In the genomic region with DNA sequence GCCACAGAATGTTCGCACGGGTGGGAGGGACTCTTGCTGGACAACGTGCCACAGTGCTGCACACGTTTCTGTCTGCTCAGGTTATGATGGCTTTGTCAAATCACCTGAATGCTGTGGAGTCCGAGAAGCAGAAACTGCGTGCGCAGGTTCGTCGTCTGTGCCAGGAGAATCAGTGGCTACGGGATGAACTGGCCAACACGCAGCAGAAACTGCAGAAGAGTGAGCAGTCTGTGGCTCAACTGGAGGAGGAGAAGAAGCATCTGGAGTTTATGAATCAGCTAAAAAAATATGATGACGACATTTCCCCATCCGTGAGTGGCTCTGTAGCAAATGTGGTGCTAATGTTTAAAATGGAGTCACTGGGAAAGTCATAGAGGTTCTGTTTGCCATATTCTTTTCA, we compare ENCODE assay signal across 14 cellular contexts. TPM values are rescaled to one million over a fixed set of nuclear protein-coding genes. Genes with fewer than 3 reads are reported as not detected.
DNase-seq lines count a peak whose midpoint lies in the region; ATAC-seq, FAIRE-seq and TF ChIP-seq lines count a peak whose summit lies in the region.
"Had no signal": no experiment of that assay in that cellular context is flagged by ENCODE, and none has a peak within 500 bp of the region (broad histone marks: within the 10 kb centered on the region; RNA-seq: fewer than 3 reads in every experiment).

No MANE protein-coding gene starts in this region.

- intact Hi-C loops in sigmoid colon (cut with DNase I) (no loop called here), lower lobe of right lung (cut with DNase I) (no loop called here)

- H3K4me1 ChIP-seq in astrocyte (ENCODE audit: insufficient read depth, low read length) (peaks cover 33% of the 10 kb centered on the region), gastroesophageal sphincter (peaks cover 4 to 54% (median 24%) of the 10 kb centered on the region in 3 donors), sigmoid colon (peaks cover 0 to 55% (median 48%) of the 10 kb centered on the region in 4 donors), lower lobe of right lung (peaks cover 51% of the 10 kb centered on the region)

- peaks cover 92% of the 10 kb centered on the region for H3K79me2 ChIP-seq in astrocyte (ENCODE audit: insufficient read depth, low read length)

- peaks cover 18% of the 10 kb centered on the region for H3K4me1 Mint-ChIP-seq in astrocyte (ENCODE audit: low read depth, unreplicated experiment)

- no peaks in the 10 kb centered on the region for H3K9me3 Mint-ChIP-seq in astrocyte (ENCODE audit: unreplicated experiment)
- H3K9me3 Mint-ChIP-seq: naive B cell had no signal

- H3K36me3 Mint-ChIP-seq in astrocyte (ENCODE audit: low read depth, unreplicated experiment): peaks cover 17% of the 10 kb centered on the region

- no peaks in the 10 kb centered on the region for H3K27me3 Mint-ChIP-seq in astrocyte (ENCODE audit: low read depth, unreplicated experiment)
- H3K27me3 Mint-ChIP-seq: naive B cell had no signal

- no peak for TF ChIP-seq CTCF in astrocyte (IDR thresholded peaks at IDR 0.05; ENCODE audit: insufficient read depth, low read depth, low read length)
- TF ChIP-seq CTCF in gastroesophageal sphincter (IDR thresholded peaks at IDR 0.05): no peak
- no peak for TF ChIP-seq CTCF in sigmoid colon (IDR thresholded peaks at IDR 0.05)
- no peak for TF ChIP-seq CTCF in lower lobe of right lung (IDR thresholded peaks at IDR 0.05)

- peak; percentile 83 for FAIRE-seq in astrocyte (lab: Jason Lieb, UNC)
- FAIRE-seq: keratinocyte had no signal

- TF ChIP-seq EP300 in gastroesophageal sphincter (IDR thresholded peaks at IDR 0.05) (no peak), sigmoid colon (IDR thresholded peaks at IDR 0.05) (no peak)

- ATAC-seq in gastroesophageal sphincter: peak; percentile 75
- no peak for ATAC-seq in lower lobe of right lung
- no peak for ATAC-seq in HG02798 (IDR thresholded peaks at IDR 0.05; ENCODE audit: poor library complexity, unreplicated experiment)
- ATAC-seq in HG02623 (IDR thresholded peaks at IDR 0.05; ENCODE audit: unreplicated experiment): no peak
- ATAC-seq: sciatic nerve had no signal

- peak overlapping the region; percentile 51 for H3K4me2 ChIP-seq in astrocyte (ENCODE audit: low read length)
- H3K4me2 ChIP-seq: SK-N-SH had no signal

- H3K4me3 Mint-ChIP-seq in astrocyte (ENCODE audit: unreplicated experiment): no peak overlapping the region
- H3K4me3 Mint-ChIP-seq: naive B cell had no signal

- H3K27ac Mint-ChIP-seq in astrocyte (ENCODE audit: unreplicated experiment): peak overlapping the region; percentile 70

- peaks cover 71% of the 10 kb centered on the region for H4K20me1 ChIP-seq in astrocyte (ENCODE audit: insufficient read depth, low read length)

- 46 to 61% methylated on average over 4 to 13 of the region's 13 CpGs for WGBS in gastroesophageal sphincter (ENCODE audit: low coverage in 1 of 2), 2 donors
- WGBS in sigmoid colon, 2 donors: 87 to 88% methylated on average over 13 of the region's 13 CpGs

- H3K9me3 ChIP-seq in astrocyte (ENCODE audit: insufficient read depth, low read depth, low read length) (no peaks in the 10 kb centered on the region), gastroesophageal sphincter (no peaks in the 10 kb centered on the region), sigmoid colon (no peaks in the 10 kb centered on the region), lower lobe of right lung (no peaks in the 10 kb centered on the region)
- H3K9me3 ChIP-seq: SK-N-SH, testis had no signal

- peak overlapping the region; percentile 17 for H3K9ac ChIP-seq in astrocyte (ENCODE audit: low read length)
- H3K9ac ChIP-seq: SK-N-SH had no signal

- H3K4me3 ChIP-seq in astrocyte (ENCODE audit: insufficient read depth, low read depth, low read length) (no peak overlapping the region), gastroesophageal sphincter (no peak overlapping the region), sigmoid colon (no peak overlapping the region), lower lobe of right lung (no peak overlapping the region)
- H3K4me3 ChIP-seq: testis had no signal

- H3K27me3 ChIP-seq in astrocyte (ENCODE audit: insufficient read depth, low read length): no peaks in the 10 kb centered on the region
- no peaks in the 10 kb centered on the region for H3K27me3 ChIP-seq in gastroesophageal sphincter
- no peaks in the 10 kb centered on the region for H3K27me3 ChIP-seq in sigmoid colon
- H3K27me3 ChIP-seq in lower lobe of right lung (ENCODE audit: low read depth): no peaks in the 10 kb centered on the region
- H3K27me3 ChIP-seq: testis had no signal

- TF ChIP-seq POLR2A in gastroesophageal sphincter (IDR thresholded peaks at IDR 0.05): no peak
- no peak for TF ChIP-seq POLR2A in sigmoid colon (IDR thresholded peaks at IDR 0.05)

- H3K27ac ChIP-seq in astrocyte (ENCODE audit: low read depth, low read length) (peak overlapping the region; percentile 83), gastroesophageal sphincter (peak overlapping the region in 2 of 4 donors; percentile 32 to 40), sigmoid colon (peak overlapping the region in 2 of 4 donors; percentile 53 to 56), lower lobe of right lung (no peak overlapping the region)
- H3K27ac ChIP-seq: testis had no signal

- DNase-seq in ELR (ENCODE audit: low read depth) (peak; percentile 87), astrocyte (ENCODE audit: low read depth) (peak; percentile 79), sigmoid colon (peak; percentile 78), lower lobe of right lung (no peak), HUDEP-2 (lab: John Stamatoyannopoulos, UW; ENCODE audit: unreplicated experiment in 76 of 76) (no peak)
- DNase-seq: naive B cell; NK-92 treated with Interleukin-12 subunit alpha and Interleukin-12 subunit beta, amount 100 ng/mL, for 24 hours; SK-N-SH; testis had no signal

- no peak overlapping the region for H2AFZ ChIP-seq in astrocyte (ENCODE audit: low read depth, low read length)

- H3K36me3 ChIP-seq in astrocyte (ENCODE audit: insufficient read depth, low read length) (peaks cover 51% of the 10 kb centered on the region), gastroesophageal sphincter (peaks cover 0 to 79% of the 10 kb centered on the region in 2 donors), sigmoid colon (peaks cover 22 to 80% (median 51%) of the 10 kb centered on the region in 4 donors), lower lobe of right lung (peaks cover 87% of the 10 kb centered on the region)

RNA-seq across cellular contexts. Expression of a gene that starts 28.5 kb away (rescaled TPM):
- total RNA-seq in astrocyte (226 and 238 TPM in 2 replicates), gastroesophageal sphincter (100 to 1,000 TPM; 275 to 390 (median 339) TPM), sigmoid colon (100 to 1,000 TPM; 216 to 399 (median 277) TPM), lower lobe of right lung (171 TPM)
- polyA plus RNA-seq in sigmoid colon: 10 to 100 TPM; 25.0 to 81.2 (median 37.8) TPM

RNA-seq across cellular contexts. Expression of a gene that starts 57.8 kb away (rescaled TPM):
- total RNA-seq in astrocyte: 2.3 and 5.2 TPM in 2 replicates
- 1 to 10 TPM; 1.2 to 7.8 (median 3.6) TPM for total RNA-seq in gastroesophageal sphincter
- 1 to 10 TPM; 1.8 to 7.5 (median 2.0) TPM for total RNA-seq in sigmoid colon
- 10 to 100 TPM in 1 of 3 donors, 1 to 10 TPM in 2; 3.6 to 15.7 (median 5.1) TPM for polyA plus RNA-seq in sigmoid colon
- total RNA-seq in lower lobe of right lung: 5.0 TPM

RNA-seq across cellular contexts. Expression of a gene that starts 58.1 kb away (rescaled TPM):
- total RNA-seq in astrocyte: 41.7 and 42.0 TPM in 2 replicates
- 100 to 1,000 TPM; 128 to 268 (median 205) TPM for total RNA-seq in gastroesophageal sphincter
- 100 to 1,000 TPM in 1 of 4 donors, 10 to 100 TPM in 3; 84.2 to 106 (median 89.4) TPM for total RNA-seq in sigmoid colon
- polyA plus RNA-seq in sigmoid colon: 10 to 100 TPM; 41.7 to 90.1 (median 61.7) TPM
- 49.4 TPM for total RNA-seq in lower lobe of right lung

Comparison
In these comparisons a context has a peak if more than half of its experiments do, and no peak if none do; other contexts are left out.
1. DNase-seq: peak in ELR (single experiment), astrocyte (single experiment) and sigmoid colon (single experiment); none in lower lobe of right lung (single experiment) and HUDEP-2 (0 of 76).